Comparison of ENCODE assay signal across 11 cellular contexts in the genomic region with DNA sequence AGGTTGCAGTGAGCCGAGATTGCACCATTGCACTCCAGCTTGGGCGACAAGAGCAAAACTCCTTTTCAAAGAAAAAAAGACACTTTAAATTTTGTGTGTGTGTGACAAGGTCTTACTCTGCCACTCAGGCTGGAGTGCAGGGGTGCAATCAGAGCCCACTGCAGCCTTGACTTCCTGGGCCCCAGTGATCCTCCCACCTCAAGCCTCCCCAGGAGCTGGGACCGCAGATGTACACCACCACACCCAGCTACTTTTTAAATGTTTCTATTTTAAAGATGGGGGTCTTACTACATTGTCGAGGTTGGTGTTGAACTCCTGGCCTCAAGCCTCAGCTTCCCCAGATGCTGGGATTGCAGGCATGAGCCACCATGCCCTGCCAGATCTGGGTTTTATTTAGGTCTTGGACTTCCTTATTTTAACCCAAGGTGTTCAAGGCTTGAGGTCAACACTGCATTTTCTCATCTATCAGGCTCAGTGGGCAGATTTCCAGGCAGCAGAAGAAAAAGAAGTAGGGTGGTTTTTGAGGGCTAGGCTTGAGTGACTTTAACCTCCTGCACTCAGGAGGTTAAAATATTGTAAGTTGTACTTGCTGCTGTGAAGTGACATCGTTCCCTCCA.
DNase-seq lines count a peak whose midpoint lies in the region; ATAC-seq lines count a peak whose summit lies in the region.
"Had no signal": no experiment of that assay in that cellular context is flagged by ENCODE, and none has a peak within 500 bp of the region (broad histone marks: within the 10 kb centered on the region; RNA-seq: fewer than 3 reads in every experiment).

No MANE protein-coding gene starts in this region.

- H3K4me1 Mint-ChIP-seq in activated T-cell treated with anti-CD3 and anti-CD28 coated beads, Interleukin-2, amount 50 U/mL, for 72 hours (ENCODE audit: low read depth), result peaks cover 28% of the 10 kb centered on the region

- ATAC-seq in activated T-cell treated with anti-CD3 and anti-CD28 coated beads, Interleukin-2, amount 50 U/mL, for 72 hours (replicated peaks in 1 of 2), result no peak
- peak; percentile 37 for ATAC-seq in HG02798 (IDR thresholded peaks at IDR 0.05; ENCODE audit: poor library complexity, unreplicated experiment)
- peak; percentile 14 for ATAC-seq in stimulated activated naive CD8-positive, alpha-beta T cell treated with anti-CD3 and anti-CD28 coated beads, Interleukin-15, Interleukin-2, amounts not matched to agents 100 U/mL and 50 U/mL, for 24 hours

- no peak overlapping the region for H3K27ac Mint-ChIP-seq in activated T-cell treated with anti-CD3 and anti-CD28 coated beads, Interleukin-2, amount 50 U/mL, for 72 hours

- H3K4me3 Mint-ChIP-seq in activated T-cell treated with anti-CD3 and anti-CD28 coated beads, Interleukin-2, amount 50 U/mL, for 72 hours, result no peak overlapping the region

- H3K36me3 Mint-ChIP-seq in activated T-cell treated with anti-CD3 and anti-CD28 coated beads, Interleukin-2, amount 50 U/mL, for 72 hours (ENCODE audit: insufficient read depth in 2 of 2), result peaks cover 3 to 14% of the 10 kb centered on the region in 2 donors

- no peaks in the 10 kb centered on the region for H3K27me3 Mint-ChIP-seq in activated T-cell treated with anti-CD3 and anti-CD28 coated beads, Interleukin-2, amount 50 U/mL, for 72 hours (ENCODE audit: low read depth)

- peak; percentile 12 to 14 for DNase-seq in activated T-cell treated with anti-CD3 and anti-CD28 coated beads, Interleukin-2, amount 50 U/mL, for 48 hours
- no peak for DNase-seq in activated T-cell treated with anti-CD3 and anti-CD28 coated beads, Interleukin-2, amount 50 U/mL, for 72 hours
- DNase-seq in SKM-1 (lab: John Stamatoyannopoulos, UW; ENCODE audit: unreplicated experiment) (peak; percentile 22), NK-92 (lab: John Stamatoyannopoulos, UW; ENCODE audit: unreplicated experiment) (no peak), NCI-H1694 treated with DMSO at 0.1 percent for 48 hours (lab: John Stamatoyannopoulos, UW) (no peak)
- DNase-seq in stimulated activated naive CD8-positive, alpha-beta T cell treated with anti-CD3 and anti-CD28 coated beads, Interleukin-15, Interleukin-2, amounts not matched to agents 100 U/mL and 50 U/mL, for 24 hours, result no peak
- DNase-seq in effector CD8-positive, alpha-beta T cell (lab: John Stamatoyannopoulos, UW), result no peak
- DNase-seq: amygdala, GM23248, MM.1S had no signal

- H3K9me3 Mint-ChIP-seq in activated T-cell treated with anti-CD3 and anti-CD28 coated beads, Interleukin-2, amount 50 U/mL, for 72 hours, result no peaks in the 10 kb centered on the region

Comparison
In these comparisons a context has a peak if more than half of its experiments do, and no peak if none do; other contexts are left out.
1. DNase-seq: peak in activated T-cell treated with anti-CD3 and anti-CD28 coated beads, Interleukin-2, amount 50 U/mL, for 48 hours (2 of 2) and SKM-1 (single experiment); none in activated T-cell treated with anti-CD3 and anti-CD28 coated beads, Interleukin-2, amount 50 U/mL, for 72 hours (0 of 2), stimulated activated naive CD8-positive, alpha-beta T cell treated with anti-CD3 and anti-CD28 coated beads, Interleukin-15, Interleukin-2, amounts not matched to agents 100 U/mL and 50 U/mL, for 24 hours (single experiment), effector CD8-positive, alpha-beta T cell (single experiment), NK-92 (single experiment) and NCI-H1694 treated with DMSO at 0.1 percent for 48 hours (single experiment).
2. ATAC-seq: peak in HG02798 (single experiment) and stimulated activated naive CD8-positive, alpha-beta T cell treated with anti-CD3 and anti-CD28 coated beads, Interleukin-15, Interleukin-2, amounts not matched to agents 100 U/mL and 50 U/mL, for 24 hours (single experiment); none in activated T-cell treated with anti-CD3 and anti-CD28 coated beads, Interleukin-2, amount 50 U/mL, for 72 hours (0 of 2).